ENCODE assay signal across 11 cellular contexts in genomic region chr17:82858376-82859126, GRCh38. TPM values are rescaled to one million over a fixed set of nuclear protein-coding genes. Genes with fewer than 3 reads are reported as not detected.
DNase-seq lines count a peak whose midpoint lies in the region; ATAC-seq, FAIRE-seq and TF ChIP-seq lines count a peak whose summit lies in the region.
"Had no signal": no experiment of that assay in that cellular context is flagged by ENCODE, and none has a peak within 500 bp of the region (broad histone marks: within the 10 kb centered on the region; RNA-seq: fewer than 3 reads in every experiment).

No MANE protein-coding gene starts in this region.

- H3K27ac ChIP-seq in VCaP (peak overlapping the region; percentile 83), prostate gland (peak overlapping the region; percentile 83 to 85)
- H3K27ac ChIP-seq in effector memory CD4-positive, alpha-beta T cell (ENCODE audit: insufficient read depth, low read length, poor library complexity, severe bottlenecking): peak overlapping the region; percentile 83
- H3K27ac ChIP-seq: ovary had no signal

- intact Hi-C loops in prostate gland (cut with DNase I): no loop called here

- no peak overlapping the region for H3K4me3 ChIP-seq in effector memory CD4-positive, alpha-beta T cell (ENCODE audit: insufficient read depth, low read depth, low read length, poor library complexity, severe bottlenecking)
- peak overlapping the region in 1 of 2 donors; percentile 10 for H3K4me3 ChIP-seq in prostate gland
- H3K4me3 ChIP-seq: ovary had no signal

- no peak for TF ChIP-seq POLR2A in prostate gland (IDR thresholded peaks at IDR 0.05)

- no peak for ATAC-seq in GM18868 (IDR thresholded peaks at IDR 0.05; ENCODE audit: unreplicated experiment)

- no peak for TF ChIP-seq CTCF in VCaP (conservative IDR thresholded peaks at IDR 0.05)
- no peak for TF ChIP-seq CTCF in prostate gland (IDR thresholded peaks at IDR 0.05)

- H3K36me3 ChIP-seq in effector memory CD4-positive, alpha-beta T cell (ENCODE audit: control insufficient read depth, insufficient read depth, low read length): peaks cover 6% of the 10 kb centered on the region
- H3K36me3 ChIP-seq in prostate gland: no peaks in the 10 kb centered on the region
- H3K36me3 ChIP-seq: ovary had no signal

- H3K4me1 ChIP-seq in effector memory CD4-positive, alpha-beta T cell (ENCODE audit: control insufficient read depth, insufficient read depth, low read length, poor library complexity, severe bottlenecking): peaks cover 43% of the 10 kb centered on the region
- H3K4me1 ChIP-seq in prostate gland (replicated peaks): peaks cover 4% of the 10 kb centered on the region

- 63% methylated on average over 28 of the region's 28 CpGs for WGBS in prostate gland

- FAIRE-seq in frontal cortex (lab: Jason Lieb, UNC): no peak
- FAIRE-seq: G401.6 had no signal

- no peaks in the 10 kb centered on the region for H3K27me3 ChIP-seq in effector memory CD4-positive, alpha-beta T cell (replicated peaks; ENCODE audit: control insufficient read depth, insufficient read depth, low read length, poor library complexity, severe bottlenecking)
- no peaks in the 10 kb centered on the region for H3K27me3 ChIP-seq in prostate gland (replicated peaks; ENCODE audit: insufficient read depth)
- H3K27me3 ChIP-seq: ovary had no signal

- DNase-seq in ELF-1 (ENCODE audit: low read depth, low spot score): peak; percentile 93
- DNase-seq in effector memory CD4-positive, alpha-beta T cell: peak in 2 of 3 donors; percentile 32 to 39
- peak; percentile 89 for DNase-seq in prostate gland (ENCODE audit: low spot score)
- no peak for DNase-seq in NCI-H146 (lab: John Stamatoyannopoulos, UW)
- no peak for DNase-seq in cortex of kidney (lab: John Stamatoyannopoulos, UW)
- no peak for DNase-seq in frontal cortex (ENCODE audit: low spot score in 2 of 2)
- DNase-seq: NCI-H2171, ovary had no signal

- no peaks in the 10 kb centered on the region for H3K9me3 ChIP-seq in effector memory CD4-positive, alpha-beta T cell (ENCODE audit: control insufficient read depth, low read length)
- no peaks in the 10 kb centered on the region for H3K9me3 ChIP-seq in prostate gland
- H3K9me3 ChIP-seq: ovary had no signal

RNA-seq across cellular contexts. Expression of gene ZNF750, which starts 18.7 kb away (rescaled TPM):
- total RNA-seq in prostate gland: 10 to 100 TPM in 1 of 2 donors, 1 to 10 TPM in 1; 7.0 to 10.3 TPM
- total RNA-seq in frontal cortex: not detected
- total RNA-seq: ovary had no signal

Comparison
In these comparisons a context has a peak if more than half of its experiments do, and no peak if none do; other contexts are left out.
1. DNase-seq: peak in ELF-1 (single experiment), effector memory CD4-positive, alpha-beta T cell (2 of 3) and prostate gland (single experiment); none in NCI-H146 (single experiment), cortex of kidney (single experiment) and frontal cortex (0 of 2).
2. Peak in every context shown above with its lines, with median percentiles within 50 percentile points of each other: H3K27ac ChIP-seq.